ENCODE assay signal across 9 cellular contexts in the genomic region with DNA sequence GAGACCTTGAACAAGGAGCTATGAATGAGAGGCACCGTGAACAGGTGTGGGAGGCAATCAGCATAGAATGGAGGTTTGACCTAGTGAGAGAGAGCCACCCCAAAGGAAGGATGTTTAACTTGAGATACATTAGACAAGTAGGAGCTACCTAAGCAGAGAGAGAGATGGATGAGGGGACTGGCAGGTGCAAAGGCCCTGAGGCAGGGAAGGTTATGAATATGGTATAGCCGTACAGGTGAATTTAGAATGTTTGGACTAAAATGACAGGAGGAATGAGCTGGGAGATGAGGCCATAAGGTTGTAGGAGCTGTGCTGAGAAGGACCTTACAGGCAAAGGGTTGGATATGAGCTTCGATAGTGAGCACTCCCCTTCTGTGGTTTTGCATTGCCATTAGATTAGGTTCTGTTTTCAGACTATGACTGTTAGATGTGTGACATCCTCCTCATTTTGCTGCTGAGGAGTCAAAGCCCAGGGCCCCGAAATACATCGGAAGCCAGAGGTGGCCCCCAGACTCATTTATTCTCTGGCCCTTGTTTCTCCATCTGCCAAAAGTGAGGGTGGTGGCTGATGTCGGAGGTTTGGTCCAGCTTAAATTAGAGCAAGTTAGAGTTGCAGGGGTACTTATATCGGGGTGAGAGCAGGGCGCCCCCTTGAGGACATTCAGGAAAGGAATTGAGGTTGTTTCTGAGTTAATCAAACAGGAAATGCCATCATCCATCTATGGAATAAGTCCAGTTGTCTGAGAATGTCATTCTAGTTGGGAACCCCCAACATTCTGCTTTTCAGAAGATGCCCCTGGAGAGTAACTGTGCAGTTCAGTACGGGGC. TPM values are rescaled to one million over a fixed set of nuclear protein-coding genes. Genes with fewer than 3 reads are reported as not detected.
A peak's percentile ranks its signal among the peaks of the same experiment; 100 is the strongest.
DNase-seq lines count a peak whose midpoint lies in the region; ATAC-seq, FAIRE-seq and TF ChIP-seq lines count a peak whose summit lies in the region.
"Had no signal": no experiment of that assay in that cellular context is flagged by ENCODE, and none has a peak within 500 bp of the region (broad histone marks: within the 10 kb centered on the region; RNA-seq: fewer than 3 reads in every experiment).

No MANE protein-coding gene starts in this region.

- H3K9ac ChIP-seq in PC-3 (ENCODE audit: low read length): no peak overlapping the region

- POLR2A ChIA-PET in A673 (lab: Charles Lee; ENCODE audit: low non-redundant PET) (no interaction called here), PC-3 (lab: Charles Lee; ENCODE audit: unreplicated experiment) (no interaction called here)

- H3F3A ChIP-seq in PC-3 (ENCODE audit: low read length, unreplicated experiment): no peaks in the 10 kb centered on the region

- BruUV-seq in A673 (replicated peaks; lab: Mats Ljungman, UMichigan): no TSS peak
- no TSS peak for BruUV-seq in PC-3 (replicated peaks; lab: Mats Ljungman, UMichigan)

- H3K27ac ChIP-seq in A673 (ENCODE audit: low read depth, low read length, poor library complexity, severe bottlenecking) (no peak overlapping the region), PC-3 (ENCODE audit: low read length) (no peak overlapping the region), substantia nigra (ENCODE audit: low read depth, low read length, poor library complexity, severe bottlenecking) (no peak overlapping the region)

- ATAC-seq in PC-3: no peak
- no peak for ATAC-seq in GM18502 (IDR thresholded peaks at IDR 0.05; ENCODE audit: poor library complexity, unreplicated experiment)
- no peak for ATAC-seq in HG03565 (IDR thresholded peaks at IDR 0.05; ENCODE audit: unreplicated experiment)
- no peak for ATAC-seq in GM19035 (IDR thresholded peaks at IDR 0.05; ENCODE audit: unreplicated experiment)
- ATAC-seq: naive thymus-derived CD4-positive, alpha-beta T cell had no signal

- H3K9me2 ChIP-seq in PC-3 (replicated peaks; ENCODE audit: low read length): no peaks in the 10 kb centered on the region

- no peak overlapping the region for H2AFZ ChIP-seq in PC-3 (ENCODE audit: low read length)

- H3K4me1 ChIP-seq in A673 (ENCODE audit: insufficient read depth, low read length, poor library complexity, severe bottlenecking) (no peaks in the 10 kb centered on the region), PC-3 (ENCODE audit: insufficient read depth, low read length) (peaks cover 15% of the 10 kb centered on the region)

- no peaks in the 10 kb centered on the region for H3K79me2 ChIP-seq in PC-3 (ENCODE audit: low read length)

- FAIRE-seq in GM12891 (lab: Jason Lieb, UNC): peak; percentile 5

- no peaks in the 10 kb centered on the region for H3K36me3 ChIP-seq in A673 (ENCODE audit: insufficient read depth, low read length, poor library complexity, severe bottlenecking)
- no peaks in the 10 kb centered on the region for H3K36me3 ChIP-seq in PC-3 (ENCODE audit: low read depth, low read length)

- H3K4me3 ChIP-seq in A673 (ENCODE audit: low read depth, low read length, poor library complexity, severe bottlenecking) (no peak overlapping the region), PC-3 (ENCODE audit: low read length) (no peak overlapping the region), fibroblast of pulmonary artery (replicated peaks; ENCODE audit: low read depth, low read length) (no peak overlapping the region)

- H3K27me3 ChIP-seq in A673 (replicated peaks; ENCODE audit: insufficient read depth, low read depth, low read length, poor library complexity): no peaks in the 10 kb centered on the region
- no peaks in the 10 kb centered on the region for H3K27me3 ChIP-seq in PC-3 (ENCODE audit: low read length)

- TF ChIP-seq CTCF in A673 (conservative IDR thresholded peaks at IDR 0.05; ENCODE audit: low read depth, low read length) (peak; percentile 65), PC-3 (conservative IDR thresholded peaks at IDR 0.05; ENCODE audit: low read depth, low read length) (peak; percentile 69), fibroblast of pulmonary artery (IDR thresholded peaks at IDR 0.05; ENCODE audit: low read length, missing control alignments) (peak; percentile 14)

- DNase-seq in A673 (ENCODE audit: low spot score) (peak; percentile 50), GM12891 (ENCODE audit: insufficient read length, low spot score) (no peak), PC-3 (peak; percentile 23), fibroblast of pulmonary artery (ENCODE audit: low read depth) (peak; percentile 13), substantia nigra (lab: John Stamatoyannopoulos, UW) (no peak)

- no peaks in the 10 kb centered on the region for H4K20me1 ChIP-seq in PC-3 (ENCODE audit: low read length)

- no peaks in the 10 kb centered on the region for H3K9me3 ChIP-seq in A673 (ENCODE audit: low read depth, low read length, poor library complexity, severe bottlenecking)
- H3K9me3 ChIP-seq in PC-3 (ENCODE audit: low read length): no peaks in the 10 kb centered on the region

- no peak overlapping the region for H3K4me2 ChIP-seq in PC-3 (ENCODE audit: low read length)

- intact Hi-C loops in A673 (cut with micrococcal nuclease; ENCODE audit: unreplicated experiment) (no loop called here), PC-3 (cut with micrococcal nuclease) (no loop called here)

- no peak for TF ChIP-seq POLR2A in GM12891 (IDR thresholded peaks at IDR 0.05; ENCODE audit: low read depth, low read length)

- CTCF ChIA-PET in A673 (lab: Charles Lee) (no interaction called here), PC-3 (lab: Charles Lee) (no interaction called here)

TF ChIP-seq in GM12891, 5 proteins besides CTCF, POLR2A, EP300 and RAD21:
- TF ChIP-seq SPI1 (IDR thresholded peaks at IDR 0.05; ENCODE audit: low read depth, low read length): no peak
- no peak for TF ChIP-seq PAX5 (IDR thresholded peaks at IDR 0.05; ENCODE audit: insufficient read depth, low read length, severe bottlenecking)
- TF ChIP-seq POU2F2 (IDR thresholded peaks at IDR 0.05; ENCODE audit: low read depth, low read length): no peak
- TF ChIP-seq TAF1 (IDR thresholded peaks at IDR 0.05; ENCODE audit: low read depth, low read length): no peak
- TF ChIP-seq POLR2AphosphoS5 (IDR thresholded peaks at IDR 0.05; ENCODE audit: low read depth, low read length): no peak

RNA-seq across cellular contexts. Expression of a gene that starts 29.4 kb away (rescaled TPM):
- total RNA-seq in A673 (2021): 0.15 TPM in 1 of 2 replicates, not detected in the other
- 0.05 TPM for polyA plus RNA-seq in GM12891 (2012; ENCODE audit: low read depth, missing spikeins)
- total RNA-seq in PC-3 (2014; rRNA removed): not detected in 2 replicates
- polyA plus RNA-seq: naive thymus-derived CD4-positive, alpha-beta T cell had no signal

Comparison
In these comparisons a context has a peak if more than half of its experiments do, and no peak if none do; other contexts are left out.
1. DNase-seq: peak in A673 (single experiment), PC-3 (single experiment) and fibroblast of pulmonary artery (single experiment); none in GM12891 (single experiment) and substantia nigra (0 of 49).
2. CTCF ChIP-seq: peak in every context shown above with its lines; median percentile 69 in PC-3; 65 in A673; 14 in fibroblast of pulmonary artery.